Comparison of ENCODE assay signal across 1 cellular context in the genomic region with DNA sequence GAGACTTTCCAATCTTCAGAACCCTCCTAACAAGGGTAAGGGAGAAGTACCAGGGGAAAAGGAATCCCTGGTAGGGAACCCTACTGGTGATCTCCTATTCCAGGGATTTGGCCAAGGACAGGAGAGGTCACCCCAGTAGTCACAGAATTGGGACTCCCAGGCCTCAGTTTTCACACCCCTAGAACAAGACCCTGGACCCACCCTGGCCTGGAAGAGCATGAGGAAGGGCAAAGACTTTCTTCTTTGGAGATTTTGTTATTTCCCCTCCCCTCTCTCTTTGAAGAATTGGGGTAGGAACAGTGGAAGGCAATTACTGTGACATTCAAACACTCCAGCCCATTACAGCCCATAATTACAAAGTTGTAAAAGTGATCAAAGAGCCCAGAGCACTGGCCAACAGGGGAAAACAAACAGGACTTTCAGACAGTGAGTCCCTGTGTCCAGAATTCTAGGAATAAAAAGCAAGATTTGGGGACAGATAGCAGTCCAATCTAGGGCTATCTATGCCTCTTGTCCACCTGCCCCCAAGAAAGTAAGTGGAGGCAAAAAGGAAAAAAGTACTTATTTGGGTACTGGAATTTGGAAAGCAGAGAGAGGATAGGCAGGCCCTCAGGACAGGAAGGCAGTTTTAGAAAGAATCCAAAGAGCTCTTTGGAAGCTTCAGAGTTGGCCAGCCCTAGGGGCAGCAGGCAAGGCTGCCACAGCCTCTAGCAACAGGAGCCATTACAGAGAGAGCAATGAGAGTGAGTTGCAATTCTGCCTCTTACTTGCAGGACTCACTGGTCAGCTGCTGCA.
A peak's percentile ranks its signal among the peaks of the same experiment; 100 is the strongest.
TF ChIP-seq lines count a peak whose summit lies in the region.

No MANE protein-coding gene starts in this region.

TF ChIP-seq in HepG2, 621 proteins besides CTCF, POLR2A, EP300 and RAD21 (continued from another document):
- TF ChIP-seq ZNF20 (CRISPR knock-in tag; IDR thresholded peaks at IDR 0.05): 0 out of 2 replicates have a peak, but pooled peaks have one; percentile 9
- no peak for TF ChIP-seq ZNF138 (CRISPR knock-in tag; IDR thresholded peaks at IDR 0.05; ENCODE audit: low read depth)
- TF ChIP-seq MED1 (CRISPR knock-in tag; IDR thresholded peaks at IDR 0.05): no peak
- TF ChIP-seq RCOR2 (CRISPR knock-in tag; IDR thresholded peaks at IDR 0.05): peak; percentile 46; the same call in 1 of the 2 replicates
- TF ChIP-seq MEF2D (CRISPR knock-in tag; IDR thresholded peaks at IDR 0.05): no peak
- TF ChIP-seq, protein P1, sequence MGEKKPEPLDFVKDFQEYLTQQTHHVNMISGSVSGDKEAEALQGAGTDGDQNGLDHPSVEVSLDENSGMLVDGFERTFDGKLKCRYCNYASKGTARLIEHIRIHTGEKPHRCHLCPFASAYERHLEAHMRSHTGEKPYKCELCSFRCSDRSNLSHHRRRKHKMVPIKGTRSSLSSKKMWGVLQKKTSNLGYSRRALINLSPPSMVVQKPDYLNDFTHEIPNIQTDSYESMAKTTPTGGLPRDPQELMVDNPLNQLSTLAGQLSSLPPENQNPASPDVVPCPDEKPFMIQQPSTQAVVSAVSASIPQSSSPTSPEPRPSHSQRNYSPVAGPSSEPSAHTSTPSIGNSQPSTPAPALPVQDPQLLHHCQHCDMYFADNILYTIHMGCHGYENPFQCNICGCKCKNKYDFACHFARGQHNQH (CRISPR knock-in tag; IDR thresholded peaks at IDR 0.05): no peak
- TF ChIP-seq CREM (IDR thresholded peaks at IDR 0.05): peak; percentile 40; the same call in 1 of the 2 replicates
- no peak for TF ChIP-seq CREM (CRISPR knock-in tag; IDR thresholded peaks at IDR 0.05)
- no peak for TF ChIP-seq MIER2 (CRISPR knock-in tag; IDR thresholded peaks at IDR 0.05)
- no peak for TF ChIP-seq NFE2 (CRISPR knock-in tag; IDR thresholded peaks at IDR 0.05)
- TF ChIP-seq ZNF251 (CRISPR knock-in tag; IDR thresholded peaks at IDR 0.05): no peak
- TF ChIP-seq NR2F6 (IDR thresholded peaks at IDR 0.05): 0 out of 2 replicates have a peak, but pooled peaks have one; percentile 16
- no peak for TF ChIP-seq NR2F6 (CRISPR knock-in tag; IDR thresholded peaks at IDR 0.05)
- no peak for TF ChIP-seq ZNF773 (CRISPR knock-in tag; IDR thresholded peaks at IDR 0.05; ENCODE audit: borderline replicate concordance)
- TF ChIP-seq HDAC1 (CRISPR knock-in tag; IDR thresholded peaks at IDR 0.05): 0 out of 2 replicates have a peak, but pooled peaks have one; percentile 32
- peak; percentile 37; the same call in 1 of the 2 replicates for TF ChIP-seq SOX5 (CRISPR knock-in tag; IDR thresholded peaks at IDR 0.05; ENCODE audit: borderline replicate concordance)
- TF ChIP-seq, protein P2, sequence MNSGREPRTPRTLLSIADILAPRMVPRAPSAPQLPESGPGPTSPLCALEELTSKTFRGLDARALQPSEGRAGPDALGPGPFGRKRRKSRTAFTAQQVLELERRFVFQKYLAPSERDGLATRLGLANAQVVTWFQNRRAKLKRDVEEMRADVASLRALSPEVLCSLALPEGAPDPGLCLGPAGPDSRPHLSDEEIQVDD (CRISPR knock-in tag; IDR thresholded peaks at IDR 0.05; ENCODE audit: borderline replicate concordance): no peak
- TF ChIP-seq, protein P3, sequence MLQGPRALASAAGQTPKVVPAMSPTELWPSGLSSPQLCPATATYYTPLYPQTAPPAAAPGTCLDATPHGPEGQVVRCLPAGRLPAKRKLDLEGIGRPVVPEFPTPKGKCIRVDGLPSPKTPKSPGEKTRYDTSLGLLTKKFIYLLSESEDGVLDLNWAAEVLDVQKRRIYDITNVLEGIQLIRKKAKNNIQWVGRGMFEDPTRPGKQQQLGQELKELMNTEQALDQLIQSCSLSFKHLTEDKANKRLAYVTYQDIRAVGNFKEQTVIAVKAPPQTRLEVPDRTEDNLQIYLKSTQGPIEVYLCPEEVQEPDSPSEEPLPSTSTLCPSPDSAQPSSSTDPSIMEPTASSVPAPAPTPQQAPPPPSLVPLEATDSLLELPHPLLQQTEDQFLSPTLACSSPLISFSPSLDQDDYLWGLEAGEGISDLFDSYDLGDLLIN (CRISPR knock-in tag; IDR thresholded peaks at IDR 0.05; ENCODE audit: borderline replicate concordance): no peak
- TF ChIP-seq KDM2A (CRISPR knock-in tag; IDR thresholded peaks at IDR 0.05; ENCODE audit: borderline replicate concordance, low read depth): no peak
- TF ChIP-seq LCORL (IDR thresholded peaks at IDR 0.05): no peak
- TF ChIP-seq LCORL (CRISPR knock-in tag; IDR thresholded peaks at IDR 0.05): 0 out of 2 replicates have a peak, but pooled peaks have one; percentile 2
- peak; percentile 69 for TF ChIP-seq ZMYM3 (CRISPR knock-in tag; IDR thresholded peaks at IDR 0.05)
- TF ChIP-seq ISL2 (CRISPR knock-in tag; IDR thresholded peaks at IDR 0.05): 0 out of 2 replicates have a peak, but pooled peaks have one; percentile 59
- TF ChIP-seq ZNF441 (CRISPR knock-in tag; IDR thresholded peaks at IDR 0.05; ENCODE audit: borderline replicate concordance): no peak
- TF ChIP-seq NBN (conservative IDR thresholded peaks at IDR 0.05): no peak
- TF ChIP-seq, protein P4, sequence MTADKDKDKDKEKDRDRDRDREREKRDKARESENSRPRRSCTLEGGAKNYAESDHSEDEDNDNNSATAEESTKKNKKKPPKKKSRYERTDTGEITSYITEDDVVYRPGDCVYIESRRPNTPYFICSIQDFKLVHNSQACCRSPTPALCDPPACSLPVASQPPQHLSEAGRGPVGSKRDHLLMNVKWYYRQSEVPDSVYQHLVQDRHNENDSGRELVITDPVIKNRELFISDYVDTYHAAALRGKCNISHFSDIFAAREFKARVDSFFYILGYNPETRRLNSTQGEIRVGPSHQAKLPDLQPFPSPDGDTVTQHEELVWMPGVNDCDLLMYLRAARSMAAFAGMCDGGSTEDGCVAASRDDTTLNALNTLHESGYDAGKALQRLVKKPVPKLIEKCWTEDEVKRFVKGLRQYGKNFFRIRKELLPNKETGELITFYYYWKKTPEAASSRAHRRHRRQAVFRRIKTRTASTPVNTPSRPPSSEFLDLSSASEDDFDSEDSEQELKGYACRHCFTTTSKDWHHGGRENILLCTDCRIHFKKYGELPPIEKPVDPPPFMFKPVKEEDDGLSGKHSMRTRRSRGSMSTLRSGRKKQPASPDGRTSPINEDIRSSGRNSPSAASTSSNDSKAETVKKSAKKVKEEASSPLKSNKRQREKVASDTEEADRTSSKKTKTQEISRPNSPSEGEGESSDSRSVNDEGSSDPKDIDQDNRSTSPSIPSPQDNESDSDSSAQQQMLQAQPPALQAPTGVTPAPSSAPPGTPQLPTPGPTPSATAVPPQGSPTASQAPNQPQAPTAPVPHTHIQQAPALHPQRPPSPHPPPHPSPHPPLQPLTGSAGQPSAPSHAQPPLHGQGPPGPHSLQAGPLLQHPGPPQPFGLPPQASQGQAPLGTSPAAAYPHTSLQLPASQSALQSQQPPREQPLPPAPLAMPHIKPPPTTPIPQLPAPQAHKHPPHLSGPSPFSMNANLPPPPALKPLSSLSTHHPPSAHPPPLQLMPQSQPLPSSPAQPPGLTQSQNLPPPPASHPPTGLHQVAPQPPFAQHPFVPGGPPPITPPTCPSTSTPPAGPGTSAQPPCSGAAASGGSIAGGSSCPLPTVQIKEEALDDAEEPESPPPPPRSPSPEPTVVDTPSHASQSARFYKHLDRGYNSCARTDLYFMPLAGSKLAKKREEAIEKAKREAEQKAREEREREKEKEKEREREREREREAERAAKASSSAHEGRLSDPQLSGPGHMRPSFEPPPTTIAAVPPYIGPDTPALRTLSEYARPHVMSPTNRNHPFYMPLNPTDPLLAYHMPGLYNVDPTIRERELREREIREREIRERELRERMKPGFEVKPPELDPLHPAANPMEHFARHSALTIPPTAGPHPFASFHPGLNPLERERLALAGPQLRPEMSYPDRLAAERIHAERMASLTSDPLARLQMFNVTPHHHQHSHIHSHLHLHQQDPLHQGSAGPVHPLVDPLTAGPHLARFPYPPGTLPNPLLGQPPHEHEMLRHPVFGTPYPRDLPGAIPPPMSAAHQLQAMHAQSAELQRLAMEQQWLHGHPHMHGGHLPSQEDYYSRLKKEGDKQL (CRISPR knock-in tag; IDR thresholded peaks at IDR 0.05; ENCODE audit: low read depth): 0 out of 2 replicates have a peak, but pooled peaks have one; percentile 12
TF ChIP-seq in HepG2: peak in this region for 29.
